ENCODE assay signal across 8 cellular contexts in genomic region chr14:76947838-76948184, GRCh38.
DNase-seq lines count a peak whose midpoint lies in the region; ATAC-seq and TF ChIP-seq lines count a peak whose summit lies in the region.

No MANE protein-coding gene starts in this region.

- no peak for ATAC-seq in activated naive CD8-positive, alpha-beta T cell treated with anti-CD3 and anti-CD28 coated beads, Interleukin-2, amount 10 ng/mL, durations not matched to agents 7 days and 5 days (ENCODE audit: low read depth)
- ATAC-seq in HG03175 (IDR thresholded peaks at IDR 0.05; ENCODE audit: unreplicated experiment): no peak
- no peak for ATAC-seq in GM21825 (IDR thresholded peaks at IDR 0.05; ENCODE audit: unreplicated experiment)

- H3K4me1 ChIP-seq in HEK293 (ENCODE audit: control insufficient read depth, insufficient read depth, low read length) (peaks cover 23% of the 10 kb centered on the region), iPS-20b (ENCODE audit: insufficient read depth, low read length) (peaks cover 17% of the 10 kb centered on the region), spleen (peaks cover 19 to 58% (median 40%) of the 10 kb centered on the region in 6 donors)

- WGBS in spleen, 5 donors: 60 to 78% (median 71%) methylated on average over 5 of the region's 5 CpGs

- H3K9ac ChIP-seq in iPS-20b (ENCODE audit: low read depth, low read length): peak overlapping the region; percentile 61; the same call in 1 of the 2 replicates

- no peaks in the 10 kb centered on the region for H3K27me3 Mint-ChIP-seq in activated naive CD8-positive, alpha-beta T cell treated with anti-CD3 and anti-CD28 coated beads, Interleukin-2, amount 10 ng/mL, durations not matched to agents 7 days and 5 days

- POLR2A ChIA-PET in HEK293 (lab: Yijun Ruan, JAX): interaction anchor here (0.6 to 2.0 kb wide), 9 partner anchors 9 to 120 kb away, joined by 3 to 12 read pairs (median 5); no protein-coding TSS in a partner anchor
- POLR2A ChIA-PET in activated naive CD8-positive, alpha-beta T cell treated with anti-CD3 and anti-CD28 coated beads, Interleukin-2, amount 10 ng/mL, durations not matched to agents 7 days and 5 days (lab: Charles Lee): interaction anchor here (1.1 to 2.5 kb wide), 9 partner anchors 8 to 82 kb away, joined by 3 to 14 read pairs (median 6); no protein-coding TSS in a partner anchor

- H3K27ac ChIP-seq in HEK293 (ENCODE audit: extremely low read depth, low read depth, low read length): peak overlapping the region; percentile 93
- H3K27ac ChIP-seq in iPS-20b (ENCODE audit: low read length): peak overlapping the region; percentile 35
- peak overlapping the region in 7 of 8 donors; percentile 30 to 82 (median 72) for H3K27ac ChIP-seq in spleen

- H3K36me3 Mint-ChIP-seq in activated naive CD8-positive, alpha-beta T cell treated with anti-CD3 and anti-CD28 coated beads, Interleukin-2, amount 10 ng/mL, durations not matched to agents 7 days and 5 days: peaks cover 3% of the 10 kb centered on the region

- H3K4me3 ChIP-seq in HEK293 (ENCODE audit: low read depth, low read length): no peak overlapping the region
- peak overlapping the region; percentile 58 for H3K4me3 ChIP-seq in iPS-20b (ENCODE audit: low read length)
- no peak overlapping the region for H3K4me3 ChIP-seq in spleen

- no peaks in the 10 kb centered on the region for H3K9me3 Mint-ChIP-seq in activated naive CD8-positive, alpha-beta T cell treated with anti-CD3 and anti-CD28 coated beads, Interleukin-2, amount 10 ng/mL, durations not matched to agents 7 days and 5 days

- intact Hi-C loops in spleen (cut with DNase I; ENCODE audit: low total_unique reads): no loop called here

- no peaks in the 10 kb centered on the region for H3K36me3 ChIP-seq in HEK293 (ENCODE audit: control insufficient read depth in 2 of 2, insufficient read depth in 1 of 2, low read length in 2 of 2)
- H3K36me3 ChIP-seq in iPS-20b (ENCODE audit: insufficient read depth, low read depth, low read length): no peaks in the 10 kb centered on the region
- H3K36me3 ChIP-seq in spleen: no peaks in the 10 kb centered on the region

- TF ChIP-seq CTCF in HEK293 (tag by site-specific recombination; IDR thresholded peaks at IDR 0.05) (no peak), spleen (IDR thresholded peaks at IDR 0.05 in 8 of 11, conservative IDR thresholded peaks at IDR 0.05 in 3 of 11) (no peak)

- H3K4me3 Mint-ChIP-seq in activated naive CD8-positive, alpha-beta T cell treated with anti-CD3 and anti-CD28 coated beads, Interleukin-2, amount 10 ng/mL, durations not matched to agents 7 days and 5 days: peak overlapping the region; percentile 49

- H3K27ac Mint-ChIP-seq in activated naive CD8-positive, alpha-beta T cell treated with anti-CD3 and anti-CD28 coated beads, Interleukin-2, amount 10 ng/mL, durations not matched to agents 7 days and 5 days: no peak overlapping the region

- no peak for TF ChIP-seq POLR2A in spleen (IDR thresholded peaks at IDR 0.05)

- H3K27me3 ChIP-seq in iPS-20b (ENCODE audit: insufficient read depth, low read length) (no peaks in the 10 kb centered on the region), spleen (replicated peaks in 1 of 7) (no peaks in the 10 kb centered on the region)

- H3K9me3 ChIP-seq in HEK293 (ENCODE audit: control insufficient read depth, insufficient read depth, low read depth, low read length) (no peaks in the 10 kb centered on the region), iPS-20b (ENCODE audit: insufficient read depth, low read depth, low read length) (no peaks in the 10 kb centered on the region), spleen (no peaks in the 10 kb centered on the region)

- CTCF ChIA-PET in HEK293 (lab: Yijun Ruan, JAX): interaction anchor here (0.9 to 1.7 kb wide), 6 partner anchors 8 to 123 kb away, joined by 3 to 9 read pairs (median 6); no protein-coding TSS in a partner anchor

- DNase-seq in activated naive CD8-positive, alpha-beta T cell treated with anti-CD3 and anti-CD28 coated beads, Interleukin-2, amount 10 ng/mL, durations not matched to agents 7 days and 5 days: no peak
- DNase-seq in spleen: no peak
- no peak for DNase-seq in NOMO-1 (lab: John Stamatoyannopoulos, UW; ENCODE audit: unreplicated experiment in 2 of 2)
- no peak for DNase-seq in SK-N-DZ (ENCODE audit: low spot score)

- H3K4me1 Mint-ChIP-seq in activated naive CD8-positive, alpha-beta T cell treated with anti-CD3 and anti-CD28 coated beads, Interleukin-2, amount 10 ng/mL, durations not matched to agents 7 days and 5 days: peaks cover 37% of the 10 kb centered on the region

TF ChIP-seq in HEK293, 187 proteins besides CTCF, POLR2A, EP300 and RAD21:
- TF ChIP-seq ZNF768 (tag by site-specific recombination; IDR thresholded peaks at IDR 0.05) (peak; percentile 85; the same call in 1 of the 2 replicates), BCL11A (tag by site-specific recombination; IDR thresholded peaks at IDR 0.05; ENCODE audit: low read depth) (no peak)

Comparison
In these comparisons a context has a peak if more than half of its experiments do, and no peak if none do; other contexts are left out.
1. H3K27ac ChIP-seq: peak in every context shown above with its lines; median percentile 93 in HEK293; 72 in spleen; 35 in iPS-20b.